ENCODE assay signal across 2 cellular contexts in the genomic region with DNA sequence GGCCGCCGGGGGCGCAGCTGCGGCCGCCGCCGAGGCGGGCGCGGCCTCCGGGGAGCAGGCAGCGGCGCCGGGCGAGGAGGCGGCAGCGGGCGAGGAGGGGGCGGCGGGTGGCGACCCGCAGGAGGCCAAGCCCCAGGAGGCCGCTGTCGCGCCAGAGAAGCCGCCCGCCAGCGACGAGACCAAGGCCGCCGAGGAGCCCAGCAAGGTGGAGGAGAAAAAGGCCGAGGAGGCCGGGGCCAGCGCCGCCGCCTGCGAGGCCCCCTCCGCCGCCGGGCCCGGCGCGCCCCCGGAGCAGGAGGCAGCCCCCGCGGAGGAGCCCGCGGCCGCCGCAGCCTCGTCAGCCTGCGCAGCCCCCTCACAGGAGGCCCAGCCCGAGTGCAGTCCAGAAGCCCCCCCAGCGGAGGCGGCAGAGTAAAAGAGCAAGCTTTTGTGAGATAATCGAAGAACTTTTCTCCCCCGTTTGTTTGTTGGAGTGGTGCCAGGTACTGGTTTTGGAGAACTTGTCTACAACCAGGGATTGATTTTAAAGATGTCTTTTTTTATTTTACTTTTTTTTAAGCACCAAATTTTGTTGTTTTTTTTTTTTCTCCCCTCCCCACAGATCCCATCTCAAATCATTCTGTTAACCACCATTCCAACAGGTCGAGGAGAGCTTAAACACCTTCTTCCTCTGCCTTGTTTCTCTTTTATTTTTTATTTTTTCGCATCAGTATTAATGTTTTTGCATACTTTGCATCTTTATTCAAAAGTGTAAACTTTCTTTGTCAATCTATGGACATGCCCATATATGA.
TF ChIP-seq lines count a peak whose summit lies in the region.

No MANE protein-coding gene starts in this region.

TF ChIP-seq in GM23338, 12 proteins besides CTCF, POLR2A, EP300 and RAD21:
- TF ChIP-seq NANOG (IDR thresholded peaks at IDR 0.05; ENCODE audit: borderline replicate concordance) (no peak), ZNF331 (CRISPR knock-in tag; IDR thresholded peaks at IDR 0.05; ENCODE audit: low read depth) (no peak), POLR2AphosphoS5 (IDR thresholded peaks at IDR 0.05; ENCODE audit: low read depth) (no peak), ZNF114 (CRISPR knock-in tag; IDR thresholded peaks at IDR 0.05) (no peak), CREB1 (CRISPR knock-in tag; IDR thresholded peaks at IDR 0.05; ENCODE audit: low read depth) (no peak), JUNB (IDR thresholded peaks at IDR 0.05; ENCODE audit: unreplicated experiment) (no peak), EZH2 (IDR thresholded peaks at IDR 0.05; ENCODE audit: low read depth, unreplicated experiment) (no peak)
- TF ChIP-seq, protein P1, sequence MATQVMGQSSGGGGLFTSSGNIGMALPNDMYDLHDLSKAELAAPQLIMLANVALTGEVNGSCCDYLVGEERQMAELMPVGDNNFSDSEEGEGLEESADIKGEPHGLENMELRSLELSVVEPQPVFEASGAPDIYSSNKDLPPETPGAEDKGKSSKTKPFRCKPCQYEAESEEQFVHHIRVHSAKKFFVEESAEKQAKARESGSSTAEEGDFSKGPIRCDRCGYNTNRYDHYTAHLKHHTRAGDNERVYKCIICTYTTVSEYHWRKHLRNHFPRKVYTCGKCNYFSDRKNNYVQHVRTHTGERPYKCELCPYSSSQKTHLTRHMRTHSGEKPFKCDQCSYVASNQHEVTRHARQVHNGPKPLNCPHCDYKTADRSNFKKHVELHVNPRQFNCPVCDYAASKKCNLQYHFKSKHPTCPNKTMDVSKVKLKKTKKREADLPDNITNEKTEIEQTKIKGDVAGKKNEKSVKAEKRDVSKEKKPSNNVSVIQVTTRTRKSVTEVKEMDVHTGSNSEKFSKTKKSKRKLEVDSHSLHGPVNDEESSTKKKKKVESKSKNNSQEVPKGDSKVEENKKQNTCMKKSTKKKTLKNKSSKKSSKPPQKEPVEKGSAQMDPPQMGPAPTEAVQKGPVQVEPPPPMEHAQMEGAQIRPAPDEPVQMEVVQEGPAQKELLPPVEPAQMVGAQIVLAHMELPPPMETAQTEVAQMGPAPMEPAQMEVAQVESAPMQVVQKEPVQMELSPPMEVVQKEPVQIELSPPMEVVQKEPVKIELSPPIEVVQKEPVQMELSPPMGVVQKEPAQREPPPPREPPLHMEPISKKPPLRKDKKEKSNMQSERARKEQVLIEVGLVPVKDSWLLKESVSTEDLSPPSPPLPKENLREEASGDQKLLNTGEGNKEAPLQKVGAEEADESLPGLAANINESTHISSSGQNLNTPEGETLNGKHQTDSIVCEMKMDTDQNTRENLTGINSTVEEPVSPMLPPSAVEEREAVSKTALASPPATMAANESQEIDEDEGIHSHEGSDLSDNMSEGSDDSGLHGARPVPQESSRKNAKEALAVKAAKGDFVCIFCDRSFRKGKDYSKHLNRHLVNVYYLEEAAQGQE (IDR thresholded peaks at IDR 0.05; ENCODE audit: unreplicated experiment), result no peak
- TF ChIP-seq, protein P2, sequence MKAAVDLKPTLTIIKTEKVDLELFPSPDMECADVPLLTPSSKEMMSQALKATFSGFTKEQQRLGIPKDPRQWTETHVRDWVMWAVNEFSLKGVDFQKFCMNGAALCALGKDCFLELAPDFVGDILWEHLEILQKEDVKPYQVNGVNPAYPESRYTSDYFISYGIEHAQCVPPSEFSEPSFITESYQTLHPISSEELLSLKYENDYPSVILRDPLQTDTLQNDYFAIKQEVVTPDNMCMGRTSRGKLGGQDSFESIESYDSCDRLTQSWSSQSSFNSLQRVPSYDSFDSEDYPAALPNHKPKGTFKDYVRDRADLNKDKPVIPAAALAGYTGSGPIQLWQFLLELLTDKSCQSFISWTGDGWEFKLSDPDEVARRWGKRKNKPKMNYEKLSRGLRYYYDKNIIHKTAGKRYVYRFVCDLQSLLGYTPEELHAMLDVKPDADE (IDR thresholded peaks at IDR 0.05), result no peak

TF ChIP-seq in HepG2, 621 proteins besides CTCF, POLR2A, EP300 and RAD21:
- TF ChIP-seq BCL6 (CRISPR knock-in tag; IDR thresholded peaks at IDR 0.05) (peak; percentile 78), AGO2 (optimal IDR thresholded peaks at IDR 0.05; ENCODE audit: low read depth, low read length) (peak; percentile 10), ZFY (CRISPR knock-in tag; IDR thresholded peaks at IDR 0.05) (peak; percentile 29; the same call in 1 of the 2 replicates), TCF7 (IDR thresholded peaks at IDR 0.05; ENCODE audit: low read depth) (0 out of 2 replicates have a peak, but pooled peaks have one; percentile 19), SIN3A (IDR thresholded peaks at IDR 0.05; ENCODE audit: borderline replicate concordance, low read depth, low read length) (peak; percentile 77; the same call in 1 of the 2 replicates), ATF7-NPFF (CRISPR knock-in tag; IDR thresholded peaks at IDR 0.05; ENCODE audit: low read depth) (no peak), HOXA5 (CRISPR knock-in tag; IDR thresholded peaks at IDR 0.05) (no peak), ZNF335 (CRISPR knock-in tag; IDR thresholded peaks at IDR 0.05) (no peak)
- TF ChIP-seq, protein P3, sequence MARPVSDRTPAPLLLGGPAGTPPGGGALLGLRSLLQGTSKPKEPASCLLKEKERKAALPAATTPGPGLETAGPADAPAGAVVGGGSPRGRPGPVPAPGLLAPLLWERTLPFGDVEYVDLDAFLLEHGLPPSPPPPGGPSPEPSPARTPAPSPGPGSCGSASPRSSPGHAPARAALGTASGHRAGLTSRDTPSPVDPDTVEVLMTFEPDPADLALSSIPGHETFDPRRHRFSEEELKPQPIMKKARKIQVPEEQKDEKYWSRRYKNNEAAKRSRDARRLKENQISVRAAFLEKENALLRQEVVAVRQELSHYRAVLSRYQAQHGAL (CRISPR knock-in tag; IDR thresholded peaks at IDR 0.05; ENCODE audit: not compliant biosample characterization), result no peak
- TF ChIP-seq, protein P4, sequence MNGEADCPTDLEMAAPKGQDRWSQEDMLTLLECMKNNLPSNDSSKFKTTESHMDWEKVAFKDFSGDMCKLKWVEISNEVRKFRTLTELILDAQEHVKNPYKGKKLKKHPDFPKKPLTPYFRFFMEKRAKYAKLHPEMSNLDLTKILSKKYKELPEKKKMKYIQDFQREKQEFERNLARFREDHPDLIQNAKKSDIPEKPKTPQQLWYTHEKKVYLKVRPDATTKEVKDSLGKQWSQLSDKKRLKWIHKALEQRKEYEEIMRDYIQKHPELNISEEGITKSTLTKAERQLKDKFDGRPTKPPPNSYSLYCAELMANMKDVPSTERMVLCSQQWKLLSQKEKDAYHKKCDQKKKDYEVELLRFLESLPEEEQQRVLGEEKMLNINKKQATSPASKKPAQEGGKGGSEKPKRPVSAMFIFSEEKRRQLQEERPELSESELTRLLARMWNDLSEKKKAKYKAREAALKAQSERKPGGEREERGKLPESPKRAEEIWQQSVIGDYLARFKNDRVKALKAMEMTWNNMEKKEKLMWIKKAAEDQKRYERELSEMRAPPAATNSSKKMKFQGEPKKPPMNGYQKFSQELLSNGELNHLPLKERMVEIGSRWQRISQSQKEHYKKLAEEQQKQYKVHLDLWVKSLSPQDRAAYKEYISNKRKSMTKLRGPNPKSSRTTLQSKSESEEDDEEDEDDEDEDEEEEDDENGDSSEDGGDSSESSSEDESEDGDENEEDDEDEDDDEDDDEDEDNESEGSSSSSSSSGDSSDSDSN (CRISPR knock-in tag; IDR thresholded peaks at IDR 0.05), result peak; percentile 18; the same call in 1 of the 2 replicates
- TF ChIP-seq, protein P5, sequence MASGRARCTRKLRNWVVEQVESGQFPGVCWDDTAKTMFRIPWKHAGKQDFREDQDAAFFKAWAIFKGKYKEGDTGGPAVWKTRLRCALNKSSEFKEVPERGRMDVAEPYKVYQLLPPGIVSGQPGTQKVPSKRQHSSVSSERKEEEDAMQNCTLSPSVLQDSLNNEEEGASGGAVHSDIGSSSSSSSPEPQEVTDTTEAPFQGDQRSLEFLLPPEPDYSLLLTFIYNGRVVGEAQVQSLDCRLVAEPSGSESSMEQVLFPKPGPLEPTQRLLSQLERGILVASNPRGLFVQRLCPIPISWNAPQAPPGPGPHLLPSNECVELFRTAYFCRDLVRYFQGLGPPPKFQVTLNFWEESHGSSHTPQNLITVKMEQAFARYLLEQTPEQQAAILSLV (CRISPR knock-in tag; IDR thresholded peaks at IDR 0.05; ENCODE audit: borderline replicate concordance), result no peak
- TF ChIP-seq, protein P6, sequence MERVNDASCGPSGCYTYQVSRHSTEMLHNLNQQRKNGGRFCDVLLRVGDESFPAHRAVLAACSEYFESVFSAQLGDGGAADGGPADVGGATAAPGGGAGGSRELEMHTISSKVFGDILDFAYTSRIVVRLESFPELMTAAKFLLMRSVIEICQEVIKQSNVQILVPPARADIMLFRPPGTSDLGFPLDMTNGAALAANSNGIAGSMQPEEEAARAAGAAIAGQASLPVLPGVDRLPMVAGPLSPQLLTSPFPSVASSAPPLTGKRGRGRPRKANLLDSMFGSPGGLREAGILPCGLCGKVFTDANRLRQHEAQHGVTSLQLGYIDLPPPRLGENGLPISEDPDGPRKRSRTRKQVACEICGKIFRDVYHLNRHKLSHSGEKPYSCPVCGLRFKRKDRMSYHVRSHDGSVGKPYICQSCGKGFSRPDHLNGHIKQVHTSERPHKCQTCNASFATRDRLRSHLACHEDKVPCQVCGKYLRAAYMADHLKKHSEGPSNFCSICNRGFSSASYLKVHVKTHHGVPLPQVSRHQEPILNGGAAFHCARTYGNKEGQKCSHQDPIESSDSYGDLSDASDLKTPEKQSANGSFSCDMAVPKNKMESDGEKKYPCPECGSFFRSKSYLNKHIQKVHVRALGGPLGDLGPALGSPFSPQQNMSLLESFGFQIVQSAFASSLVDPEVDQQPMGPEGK (CRISPR knock-in tag; IDR thresholded peaks at IDR 0.05), result peak; percentile 73
TF ChIP-seq in HepG2: peak in this region for 7.
